23 cellular contexts compared by ENCODE assay signal in the genomic region with DNA sequence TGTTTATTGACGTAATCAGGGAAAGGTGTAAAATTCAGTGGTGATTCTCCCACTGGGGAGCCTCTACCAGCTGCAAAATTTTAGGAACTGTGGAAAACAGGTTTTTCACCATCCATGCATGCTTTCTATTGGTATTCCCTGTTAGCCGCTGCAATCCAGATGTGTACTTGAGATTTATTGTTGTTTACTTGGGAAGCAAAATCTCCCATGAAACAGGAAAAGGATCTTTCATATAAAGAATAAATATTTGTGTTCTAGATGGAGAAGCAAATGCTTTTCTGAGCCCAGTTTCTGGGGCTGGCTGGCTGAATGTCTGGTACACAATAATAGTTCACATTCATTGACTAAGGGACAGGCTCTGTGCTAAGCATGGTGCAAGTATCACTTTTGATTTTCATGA.
"Had no signal": no experiment of that assay in that cellular context is flagged by ENCODE, and none has a peak within 500 bp of the region (broad histone marks: within the 10 kb centered on the region; RNA-seq: fewer than 3 reads in every experiment).

No MANE protein-coding gene starts in this region.

- H2AFZ ChIP-seq: parathyroid adenoma had no signal

- ATAC-seq: activated CD8-positive, alpha-beta memory T cell treated with anti-CD3 and anti-CD28 coated beads, Interleukin-2, amount 10 ng/mL, durations not matched to agents 7 days and 5 days; activated CD8-positive, alpha-beta T cell treated with anti-CD3 and anti-CD28 coated beads, Interleukin-2, amount 10 ng/mL, durations not matched to agents 7 days and 5 days; activated naive CD8-positive, alpha-beta T cell treated with anti-CD3 and anti-CD28 coated beads, Interleukin-2, amount 50 U/mL, for 24 hours; foreskin keratinocyte; heart left ventricle; naive thymus-derived CD8-positive, alpha-beta T cell; psoas muscle; T-helper 17 cell had no signal

- H3K4me3 ChIP-seq: coronary artery, dorsolateral prefrontal cortex, heart left ventricle, psoas muscle, tibial nerve had no signal

- H3K9me3 ChIP-seq: heart left ventricle, psoas muscle, tibial nerve had no signal

- DNase-seq: activated B cell treated with CpG ODN at 0.5 μM for 24 hours; activated CD8-positive, alpha-beta memory T cell treated with anti-CD3 and anti-CD28 coated beads, Interleukin-2, amount 10 ng/mL, durations not matched to agents 7 days and 5 days; activated CD8-positive, alpha-beta T cell treated with anti-CD3 and anti-CD28 coated beads, Interleukin-2, amount 10 ng/mL, durations not matched to agents 7 days and 5 days; activated naive CD8-positive, alpha-beta T cell treated with anti-CD3 and anti-CD28 coated beads, Interleukin-2, amount 50 U/mL, for 24 hours; activated T-cell treated with anti-CD3 and anti-CD28 coated beads, Interleukin-2, amount 50 U/mL, for 48 hours; amygdala; dorsolateral prefrontal cortex; effector memory CD4-positive, alpha-beta T cell; erythroblast; foreskin keratinocyte; heart left ventricle; midbrain; naive thymus-derived CD8-positive, alpha-beta T cell; nucleus accumbens; psoas muscle; stimulated activated CD4-positive, alpha-beta T cell treated with anti-CD3 and anti-CD28 coated beads, Interleukin-15, amount 100 ng/mL, for 24 hours; stimulated activated CD4-positive, alpha-beta T cell treated with anti-CD3 and anti-CD28 coated beads, Interleukin-2, amount 100 ng/mL, for 24 hours; stimulated activated naive CD4-positive, alpha-beta T cell; T-helper 17 cell had no signal

- H3K9ac ChIP-seq: parathyroid adenoma had no signal

- H3K36me3 ChIP-seq: heart left ventricle, tibial nerve had no signal

- H3K4me1 ChIP-seq: foreskin keratinocyte, parathyroid adenoma, psoas muscle had no signal

- H3K79me2 ChIP-seq: parathyroid adenoma had no signal

- H3K27me3 ChIP-seq: foreskin keratinocyte, tibial nerve had no signal

- H3K27ac ChIP-seq: coronary artery, dorsolateral prefrontal cortex, foreskin keratinocyte, heart left ventricle, parathyroid adenoma, psoas muscle, tibial nerve had no signal

- FAIRE-seq: urothelium cell line had no signal
